Comparison of ENCODE assay signal across 16 cellular contexts in genomic region chr9:132384376-132384775, GRCh38. TPM values are rescaled to one million over a fixed set of nuclear protein-coding genes. Genes with fewer than 3 reads are reported as not detected.
A peak's percentile ranks its signal among the peaks of the same experiment; 100 is the strongest.
DNase-seq lines count a peak whose midpoint lies in the region; ATAC-seq lines count a peak whose summit lies in the region.
"Had no signal": no experiment of that assay in that cellular context is flagged by ENCODE, and none has a peak within 500 bp of the region (broad histone marks: within the 10 kb centered on the region; RNA-seq: fewer than 3 reads in every experiment).

No MANE protein-coding gene starts in this region.

- peaks cover 40 to 70% of the 10 kb centered on the region in 2 donors for H3K36me3 Mint-ChIP-seq in CD4-positive, alpha-beta memory T cell
- peaks cover 6% of the 10 kb centered on the region for H3K36me3 Mint-ChIP-seq in T-helper 17 cell (ENCODE audit: low read depth)

- no peaks in the 10 kb centered on the region for H3K27me3 ChIP-seq in CD4-positive, alpha-beta memory T cell (ENCODE audit: insufficient read depth, low read length)
- no peaks in the 10 kb centered on the region for H3K27me3 ChIP-seq in effector memory CD4-positive, alpha-beta T cell (replicated peaks; ENCODE audit: control insufficient read depth, insufficient read depth, low read length, poor library complexity, severe bottlenecking)
- H3K27me3 ChIP-seq: gastroesophageal sphincter had no signal

- no peaks in the 10 kb centered on the region for H3K27me3 Mint-ChIP-seq in CD4-positive, alpha-beta memory T cell
- H3K27me3 Mint-ChIP-seq in T-helper 17 cell = no peaks in the 10 kb centered on the region

- H3K4me3 Mint-ChIP-seq in CD4-positive, alpha-beta memory T cell = no peak overlapping the region
- peak overlapping the region; percentile 19 for H3K4me3 Mint-ChIP-seq in T-helper 17 cell
- H3K4me3 Mint-ChIP-seq: endodermal cell had no signal

- H3K36me3 ChIP-seq in CD4-positive, alpha-beta memory T cell (ENCODE audit: insufficient read depth, low read length) = peaks cover 52% of the 10 kb centered on the region
- H3K36me3 ChIP-seq in effector memory CD4-positive, alpha-beta T cell (ENCODE audit: control insufficient read depth, insufficient read depth, low read length) = peaks cover 57% of the 10 kb centered on the region

- no peak overlapping the region for H3K4me3 ChIP-seq in CD4-positive, alpha-beta memory T cell (ENCODE audit: low read length in 2 of 2)
- no peak overlapping the region for H3K4me3 ChIP-seq in effector memory CD4-positive, alpha-beta T cell (ENCODE audit: insufficient read depth, low read depth, low read length, poor library complexity, severe bottlenecking)
- H3K4me3 ChIP-seq: gastroesophageal sphincter, HAP-1 had no signal

- H3K27ac ChIP-seq in CD4-positive, alpha-beta memory T cell (ENCODE audit: low read depth, low read length) = no peak overlapping the region
- H3K27ac ChIP-seq in effector memory CD4-positive, alpha-beta T cell (ENCODE audit: insufficient read depth, low read length, poor library complexity, severe bottlenecking) = no peak overlapping the region
- H3K27ac ChIP-seq: gastroesophageal sphincter, KMS-11 had no signal

- intact Hi-C loops in CD4-positive, alpha-beta memory T cell (cut with micrococcal nuclease) = no loop called here
- intact Hi-C loops in Right ventricle myocardium inferior (cut with DNase I) = loop anchor here (5.0 kb wide), 1 partner anchor 52 kb away; no protein-coding TSS in a partner anchor

- H3K9me3 ChIP-seq in CD4-positive, alpha-beta memory T cell (ENCODE audit: control insufficient read depth in 1 of 2, low read length in 2 of 2) = no peaks in the 10 kb centered on the region
- no peaks in the 10 kb centered on the region for H3K9me3 ChIP-seq in T-helper 17 cell (ENCODE audit: control insufficient read depth, low read length, poor library complexity, severe bottlenecking)
- H3K9me3 ChIP-seq in effector memory CD4-positive, alpha-beta T cell (ENCODE audit: control insufficient read depth, low read length) = no peaks in the 10 kb centered on the region
- H3K9me3 ChIP-seq: gastroesophageal sphincter, HAP-1 had no signal

- no peaks in the 10 kb centered on the region for H3K9me3 Mint-ChIP-seq in CD4-positive, alpha-beta memory T cell
- H3K9me3 Mint-ChIP-seq: endodermal cell had no signal

- DNase-seq in CD4-positive, alpha-beta memory T cell = no peak
- no peak for DNase-seq in T-helper 17 cell
- DNase-seq in Right ventricle myocardium inferior (ENCODE audit: missing footprints) = no peak
- no peak for DNase-seq in effector memory CD4-positive, alpha-beta T cell
- DNase-seq in NCI-H2081 treated with DMSO at 0.1 percent for 48 hours (lab: John Stamatoyannopoulos, UW) = no peak
- DNase-seq: endodermal cell, NCI-H2081, right cardiac atrium had no signal

- H3K4me1 Mint-ChIP-seq in CD4-positive, alpha-beta memory T cell = peaks cover 11 to 15% (median 12%) of the 10 kb centered on the region in 4 donors
- H3K4me1 Mint-ChIP-seq in T-helper 17 cell = peaks cover 14% of the 10 kb centered on the region
- H3K4me1 Mint-ChIP-seq: endodermal cell had no signal

- H3K27ac Mint-ChIP-seq in CD4-positive, alpha-beta memory T cell = peak overlapping the region in 4 of 7 donors; percentile 1 to 80 (median 17)
- H3K27ac Mint-ChIP-seq in T-helper 17 cell = peak overlapping the region; percentile 79
- H3K27ac Mint-ChIP-seq: endodermal cell had no signal

- ATAC-seq in GM18517 (IDR thresholded peaks at IDR 0.05; ENCODE audit: unreplicated experiment) (peak; percentile 50), HG02852 (IDR thresholded peaks at IDR 0.05; ENCODE audit: unreplicated experiment) (peak; percentile 52), T-helper 17 cell (no peak), Right ventricle myocardium inferior (no peak), GM21381 (IDR thresholded peaks at IDR 0.05; ENCODE audit: unreplicated experiment) (no peak)
- ATAC-seq: gastroesophageal sphincter, right cardiac atrium had no signal

- POLR2A ChIA-PET in CD4-positive, alpha-beta memory T cell (lab: Charles Lee; ENCODE audit: partially characterized antibody) = interaction anchor here (0.6 to 1.2 kb wide), 2 partner anchors 10 to 29 kb away, joined by 3 to 4 read pairs; partner anchors contain the start of gene SETX

- CTCF ChIA-PET in CD4-positive, alpha-beta memory T cell (lab: Charles Lee; ENCODE audit: partially characterized antibody) = interaction anchor here (0.6 kb wide), 1 partner anchor 31 kb away, joined by 3 read pairs; no protein-coding TSS in a partner anchor

- H3K4me1 ChIP-seq in CD4-positive, alpha-beta memory T cell (ENCODE audit: insufficient read depth, low read length) = no peaks in the 10 kb centered on the region
- H3K4me1 ChIP-seq in effector memory CD4-positive, alpha-beta T cell (ENCODE audit: control insufficient read depth, insufficient read depth, low read length, poor library complexity, severe bottlenecking) = no peaks in the 10 kb centered on the region
- H3K4me1 ChIP-seq: gastroesophageal sphincter, HAP-1 had no signal

RNA-seq across cellular contexts. Expression of gene TTF1, which starts 22.3 kb away (rescaled TPM):
- 10 to 100 TPM; 22.2 TPM for total RNA-seq in CD4-positive, alpha-beta memory T cell
- polyA plus RNA-seq in CD4-positive, alpha-beta memory T cell = 1 to 10 TPM; 5.8 to 9.3 TPM
- total RNA-seq in T-helper 17 cell (10 to 100 TPM; 12.9 to 15.5 TPM), Right ventricle myocardium inferior (17.2 TPM)

RNA-seq across cellular contexts. Expression of gene CFAP77, which starts 25.6 kb away (rescaled TPM):
- total RNA-seq in CD4-positive, alpha-beta memory T cell = not detected
- polyA plus RNA-seq in CD4-positive, alpha-beta memory T cell = not detected
- not detected for total RNA-seq in T-helper 17 cell
- total RNA-seq in Right ventricle myocardium inferior = 2.9 TPM
- total RNA-seq: bronchial epithelial cell, gastroesophageal sphincter had no signal
- polyA plus RNA-seq: keratinocyte had no signal

RNA-seq across cellular contexts. Expression of gene SETX, which starts 29.6 kb away (rescaled TPM):
- total RNA-seq in CD4-positive, alpha-beta memory T cell = 10 to 100 TPM; 91.3 to 94.3 TPM
- polyA plus RNA-seq in CD4-positive, alpha-beta memory T cell = 10 to 100 TPM; 10.1 to 39.2 TPM
- total RNA-seq in T-helper 17 cell (10 to 100 TPM; 56.4 to 58.3 TPM), Right ventricle myocardium inferior (20.5 TPM)

Comparison
In these comparisons a context has a peak if more than half of its experiments do, and no peak if none do; other contexts are left out.
1. ATAC-seq: peak in GM18517 (single experiment) and HG02852 (single experiment); none in T-helper 17 cell (single experiment), Right ventricle myocardium inferior (single experiment) and GM21381 (single experiment).